1 cellular context compared by ENCODE assay signal in the genomic region with DNA sequence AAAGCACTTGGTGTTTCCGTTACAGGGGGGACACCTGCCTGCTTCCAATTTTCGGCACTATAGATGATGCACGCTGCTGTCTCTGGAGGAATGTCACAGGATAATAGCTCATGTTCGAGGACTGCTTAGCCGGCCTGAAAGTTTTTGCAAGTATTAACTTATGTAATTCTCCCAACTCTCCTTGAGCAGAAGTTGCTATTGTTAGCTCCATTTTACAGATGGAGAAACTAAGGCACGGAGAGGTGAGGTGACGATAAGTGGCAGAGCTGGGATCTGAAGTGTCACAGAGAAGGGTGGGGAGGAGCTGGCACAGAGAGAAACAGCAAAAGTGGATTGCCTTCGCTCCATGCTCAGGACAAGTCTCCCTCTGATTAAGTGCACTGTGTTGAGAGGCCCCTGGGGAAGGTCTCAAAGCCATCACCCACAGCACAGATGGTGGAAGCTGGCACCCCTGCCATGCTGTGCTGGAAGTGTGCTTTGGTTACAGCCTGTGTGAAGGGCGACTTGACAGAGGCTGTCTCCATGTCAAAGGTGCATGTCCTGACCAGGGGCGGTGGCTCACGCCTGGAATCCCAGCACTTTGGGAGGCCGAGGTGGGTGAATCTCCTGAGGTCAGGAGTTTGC.
TF ChIP-seq lines count a peak whose summit lies in the region.

No MANE protein-coding gene starts in this region.

TF ChIP-seq in H1, 55 proteins besides CTCF, POLR2A, EP300 and RAD21:
- TF ChIP-seq USF2 (IDR thresholded peaks at IDR 0.05; ENCODE audit: low read length) (no peak), RBBP5 (IDR thresholded peaks at IDR 0.05; ENCODE audit: borderline replicate concordance, low read depth, low read length) (no peak), TAF7 (optimal IDR thresholded peaks at IDR 0.05; ENCODE audit: borderline replicate concordance, low read depth, low read length) (no peak), E2F6 (IDR thresholded peaks at IDR 0.05) (no peak), KDM4A (IDR thresholded peaks at IDR 0.05; ENCODE audit: low read depth, low read length, severe bottlenecking) (no peak), MAX (IDR thresholded peaks at IDR 0.05) (no peak), ASH2L (IDR thresholded peaks at IDR 0.05; ENCODE audit: low read length) (no peak), SP1 (IDR thresholded peaks at IDR 0.05; ENCODE audit: low read depth, low read length) (no peak), BCL11A (IDR thresholded peaks at IDR 0.05; ENCODE audit: low read depth in 2 of 2, low read length in 2 of 2) (no peak), HDAC2 (IDR thresholded peaks at IDR 0.05; ENCODE audit: borderline replicate concordance in 1 of 2, low read depth in 2 of 2, low read length in 2 of 2) (no peak)
- TF ChIP-seq, protein P1, sequence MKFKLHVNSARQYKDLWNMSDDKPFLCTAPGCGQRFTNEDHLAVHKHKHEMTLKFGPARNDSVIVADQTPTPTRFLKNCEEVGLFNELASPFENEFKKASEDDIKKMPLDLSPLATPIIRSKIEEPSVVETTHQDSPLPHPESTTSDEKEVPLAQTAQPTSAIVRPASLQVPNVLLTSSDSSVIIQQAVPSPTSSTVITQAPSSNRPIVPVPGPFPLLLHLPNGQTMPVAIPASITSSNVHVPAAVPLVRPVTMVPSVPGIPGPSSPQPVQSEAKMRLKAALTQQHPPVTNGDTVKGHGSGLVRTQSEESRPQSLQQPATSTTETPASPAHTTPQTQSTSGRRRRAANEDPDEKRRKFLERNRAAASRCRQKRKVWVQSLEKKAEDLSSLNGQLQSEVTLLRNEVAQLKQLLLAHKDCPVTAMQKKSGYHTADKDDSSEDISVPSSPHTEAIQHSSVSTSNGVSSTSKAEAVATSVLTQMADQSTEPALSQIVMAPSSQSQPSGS (IDR thresholded peaks at IDR 0.05; ENCODE audit: low read length) = no peak
TF ChIP-seq in H1: peak in this region for 0.
